Comparison of ENCODE assay signal across 22 cellular contexts in the genomic region with DNA sequence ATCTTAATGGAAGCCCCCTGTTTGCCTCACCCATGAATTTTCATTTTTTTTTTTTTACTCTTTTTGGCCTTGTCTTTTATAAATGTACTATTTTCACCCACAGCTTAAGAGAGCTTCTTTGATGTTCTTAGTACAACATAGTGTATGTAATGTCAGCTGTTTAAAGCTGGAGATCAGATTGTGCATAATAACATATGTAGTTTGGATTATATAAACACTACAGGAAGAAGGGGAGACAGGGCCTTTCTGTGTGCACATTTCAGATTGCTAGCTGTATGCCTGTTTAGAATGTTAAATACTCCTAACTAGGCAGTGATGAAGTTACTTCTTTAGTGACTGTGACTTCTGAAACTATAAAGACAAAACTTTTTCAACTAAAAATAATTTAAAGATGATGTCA. TPM values are rescaled to one million over a fixed set of nuclear protein-coding genes. Genes with fewer than 3 reads are reported as not detected.
A peak's percentile ranks its signal among the peaks of the same experiment; 100 is the strongest.
DNase-seq lines count a peak whose midpoint lies in the region; ATAC-seq, FAIRE-seq and TF ChIP-seq lines count a peak whose summit lies in the region.
"Had no signal": no experiment of that assay in that cellular context is flagged by ENCODE, and none has a peak within 500 bp of the region (broad histone marks: within the 10 kb centered on the region; RNA-seq: fewer than 3 reads in every experiment).

No MANE protein-coding gene starts in this region.

- no peak for TF ChIP-seq CTCF in IMR-90 (conservative IDR thresholded peaks at IDR 0.05; ENCODE audit: low read depth, low read length)
- no peak for TF ChIP-seq CTCF in keratinocyte (optimal IDR thresholded peaks at IDR 0.05 in 1 of 3, IDR thresholded peaks at IDR 0.05 in 1 of 3, conservative IDR thresholded peaks at IDR 0.05 in 1 of 3; ENCODE audit: extremely low read depth in 1 of 3, insufficient read depth in 2 of 3, low read length in 3 of 3)
- TF ChIP-seq CTCF in smooth muscle cell (IDR thresholded peaks at IDR 0.05; ENCODE audit: borderline replicate concordance, insufficient read depth, poor library complexity, severe bottlenecking): no peak
- TF ChIP-seq CTCF in RWPE1 (conservative IDR thresholded peaks at IDR 0.05; ENCODE audit: low read depth): no peak
- TF ChIP-seq CTCF in BE2C (IDR thresholded peaks at IDR 0.05; ENCODE audit: low read depth, low read length): no peak

- no peak overlapping the region for H4K5ac ChIP-seq in IMR-90 (ENCODE audit: low read depth, low read length)

- H3K56ac ChIP-seq in IMR-90 (ENCODE audit: extremely low read depth, insufficient read depth, low read length): no peak overlapping the region

- H3K4ac ChIP-seq in IMR-90 (ENCODE audit: low read depth, low read length): no peak overlapping the region

- H3K27me3 ChIP-seq in IMR-90 (ENCODE audit: control insufficient read depth, insufficient read depth, low read length) (no peaks in the 10 kb centered on the region), keratinocyte (ENCODE audit: control insufficient read depth, extremely low read depth, insufficient read depth, low read length) (no peaks in the 10 kb centered on the region), smooth muscle cell (ENCODE audit: low read depth) (no peaks in the 10 kb centered on the region), BE2C (no peaks in the 10 kb centered on the region)

- POLR2A ChIA-PET in IMR-90 (lab: Charles Lee; ENCODE audit: unreplicated experiment): interaction anchor here (0.7 kb wide), 1 partner anchor 99 kb away, joined by 5 read pairs; no protein-coding TSS in a partner anchor
- POLR2A ChIA-PET in RWPE1 (lab: Yijun Ruan, JAX; ENCODE audit: low non-redundant PET): no interaction called here

- H2AK9ac ChIP-seq in IMR-90 (replicated peaks; ENCODE audit: low read depth, low read length, poor library complexity): no peak overlapping the region

- H4K20me1 ChIP-seq in IMR-90 (ENCODE audit: insufficient read depth, low read length): peaks cover 17% of the 10 kb centered on the region
- H4K20me1 ChIP-seq in keratinocyte (ENCODE audit: control insufficient read depth, extremely low read depth, insufficient read depth, low read length): no peaks in the 10 kb centered on the region
- H4K20me1 ChIP-seq in smooth muscle cell (ENCODE audit: low read depth): peaks cover 16% of the 10 kb centered on the region

- H2BK5ac ChIP-seq in IMR-90 (ENCODE audit: low read depth, low read length, poor library complexity, severe bottlenecking): no peak overlapping the region

- H3F3A ChIP-seq in smooth muscle cell (ENCODE audit: low read depth): peaks cover 30% of the 10 kb centered on the region

- ATAC-seq in IMR-90 (ENCODE audit: low read depth): no peak
- ATAC-seq: effector memory CD8-positive, alpha-beta T cell had no signal

- H3K27ac ChIP-seq in IMR-90 (ENCODE audit: insufficient read depth, low read length) (no peak overlapping the region), SK-N-MC (peak overlapping the region; percentile 89), keratinocyte (ENCODE audit: control insufficient read depth, insufficient read depth, low read length) (no peak overlapping the region), smooth muscle cell (ENCODE audit: low read depth) (peak overlapping the region; percentile 76), RWPE1 (no peak overlapping the region)

- H2BK15ac ChIP-seq in IMR-90 (ENCODE audit: low read depth, low read length): no peak overlapping the region

- H4K91ac ChIP-seq in IMR-90 (ENCODE audit: insufficient read depth, low read depth, low read length): no peak overlapping the region

- dilution Hi-C loops in IMR-90 (cut with HindIII; ENCODE audit: low sequenced_read_pairs, unreplicated experiment) (no loop called here), keratinocyte (cut with MboI; ENCODE audit: extremely low pct_ligation_motif_present, low sequenced_read_pairs) (no loop called here)

- H2AK5ac ChIP-seq in IMR-90 (ENCODE audit: low read depth, low read length): no peak overlapping the region

- H4K8ac ChIP-seq in IMR-90 (ENCODE audit: low read depth in 2 of 2, low read length in 2 of 2): no peak overlapping the region

- H3K14ac ChIP-seq in IMR-90 (replicated peaks; ENCODE audit: low read depth, low read length): no peak overlapping the region

- no peak overlapping the region for H3K23ac ChIP-seq in IMR-90 (ENCODE audit: low read depth, low read length)

- H3K18ac ChIP-seq in IMR-90 (ENCODE audit: low read depth, low read length): no peak overlapping the region

- H3K36me3 ChIP-seq in IMR-90 (ENCODE audit: control insufficient read depth, insufficient read depth, low read length): no peaks in the 10 kb centered on the region
- H3K36me3 ChIP-seq in SK-N-MC (ENCODE audit: insufficient read depth, low read length): no peaks in the 10 kb centered on the region
- no peaks in the 10 kb centered on the region for H3K36me3 ChIP-seq in keratinocyte (ENCODE audit: control insufficient read depth in 2 of 2, extremely low read depth in 1 of 2, insufficient read depth in 2 of 2, low read length in 2 of 2)
- no peaks in the 10 kb centered on the region for H3K36me3 ChIP-seq in smooth muscle cell (ENCODE audit: low read depth)
- no peaks in the 10 kb centered on the region for H3K36me3 ChIP-seq in BE2C
- H3K36me3 ChIP-seq: esophagus squamous epithelium, thoracic aorta had no signal

- H3K4me3 ChIP-seq in IMR-90 (ENCODE audit: insufficient read depth, low read depth, low read length): no peak overlapping the region
- H3K4me3 ChIP-seq in SK-N-MC: peak overlapping the region; percentile 14; the same call in 1 of the 2 replicates
- no peak overlapping the region for H3K4me3 ChIP-seq in keratinocyte (ENCODE audit: control insufficient read depth in 2 of 3, extremely low read depth in 1 of 3, insufficient read depth in 2 of 3, low read depth in 1 of 3, low read length in 3 of 3)
- H3K4me3 ChIP-seq in smooth muscle cell: no peak overlapping the region
- H3K4me3 ChIP-seq in BE2C (ENCODE audit: low read depth, low read length): no peak overlapping the region
- H3K4me3 ChIP-seq: coronary artery, esophagus squamous epithelium, thoracic aorta had no signal

- BruUV-seq in IMR-90 (replicated peaks; lab: Mats Ljungman, UMichigan): no TSS peak

- no peak overlapping the region for H2BK120ac ChIP-seq in IMR-90 (ENCODE audit: low read depth, low read length)

- FAIRE-seq in keratinocyte (lab: Jason Lieb, UNC): no peak
- FAIRE-seq: bronchial epithelial cell had no signal

- H3K79me1 ChIP-seq in IMR-90 (ENCODE audit: low read depth in 1 of 2, low read length in 2 of 2): peaks cover 13 to 21% of the 10 kb centered on the region in 2 experiments

- no peak overlapping the region for H2AFZ ChIP-seq in IMR-90 (replicated peaks; ENCODE audit: low read length, poor library complexity)
- H2AFZ ChIP-seq in keratinocyte (ENCODE audit: control insufficient read depth, low read length): peak overlapping the region; percentile 19
- H2AFZ ChIP-seq in smooth muscle cell (ENCODE audit: low read depth): peak overlapping the region; percentile 10

- H3K9me3 ChIP-seq in IMR-90 (ENCODE audit: control insufficient read depth, insufficient read depth, low read length) (no peaks in the 10 kb centered on the region), SK-N-MC (ENCODE audit: low read depth, low read length) (no peaks in the 10 kb centered on the region), keratinocyte (ENCODE audit: control insufficient read depth, low read depth, low read length) (no peaks in the 10 kb centered on the region), smooth muscle cell (replicated peaks; ENCODE audit: low read depth) (no peaks in the 10 kb centered on the region), BE2C (no peaks in the 10 kb centered on the region)
- H3K9me3 ChIP-seq: esophagus squamous epithelium, thoracic aorta had no signal

- H3K4me2 ChIP-seq in IMR-90 (ENCODE audit: low read depth, low read length) (no peak overlapping the region), keratinocyte (ENCODE audit: control insufficient read depth, extremely low read depth, insufficient read depth, low read depth, low read length) (no peak overlapping the region), smooth muscle cell (peak overlapping the region; percentile 84)

- intact Hi-C loops in IMR-90 (cut with micrococcal nuclease): no loop called here

- TF ChIP-seq POLR2A in IMR-90 (IDR thresholded peaks at IDR 0.05; ENCODE audit: low read depth, low read length): no peak

- H3K9ac ChIP-seq in IMR-90 (ENCODE audit: low read depth, low read length) (no peak overlapping the region), SK-N-MC (ENCODE audit: insufficient read length) (peak overlapping the region; percentile 84), keratinocyte (ENCODE audit: control insufficient read depth, extremely low read depth, insufficient read depth, low read length) (no peak overlapping the region), smooth muscle cell (ENCODE audit: low read depth) (no peak overlapping the region)

- H3K4me1 ChIP-seq in IMR-90 (ENCODE audit: control insufficient read depth, insufficient read depth, low read length): peaks cover 6% of the 10 kb centered on the region
- peaks cover 17% of the 10 kb centered on the region for H3K4me1 ChIP-seq in keratinocyte (ENCODE audit: control insufficient read depth, extremely low read depth, insufficient read depth, low read length)
- H3K4me1 ChIP-seq in smooth muscle cell (ENCODE audit: low read depth): peaks cover 60% of the 10 kb centered on the region
- H3K4me1 ChIP-seq in BE2C: no peaks in the 10 kb centered on the region

- peak; percentile 50 for DNase-seq in IMR-90
- DNase-seq in SK-N-MC (ENCODE audit: low read depth, low spot score): no peak
- DNase-seq in keratinocyte (ENCODE audit: low read depth, low spot score): no peak
- no peak for DNase-seq in smooth muscle cell (lab: John Stamatoyannopoulos, UW; ENCODE audit: unreplicated experiment)
- no peak for DNase-seq in RWPE1 (ENCODE audit: low spot score)
- DNase-seq in BE2C: no peak
- no peak for DNase-seq in stimulated activated naive CD4-positive, alpha-beta T cell (lab: John Stamatoyannopoulos, UW)
- DNase-seq: activated CD4-positive, alpha-beta T cell treated with anti-CD3 and anti-CD28 coated beads for 4 hours; activated naive CD4-positive, alpha-beta T cell treated with anti-CD3 and anti-CD28 coated beads for 36 hours; activated T-cell treated with anti-CD3 and anti-CD28 coated beads, Interleukin-2, amount 50 U/mL, for 48 hours; amniotic stem cell; CD4-positive, CD25-positive, alpha-beta regulatory T cell; effector memory CD8-positive, alpha-beta T cell; esophagus squamous epithelium; H9; Karpas-422; NCI-H187 treated with DMSO at 0.1 percent for 48 hours; stimulated activated CD4-positive, alpha-beta T cell treated with anti-CD3 and anti-CD28 coated beads, Interleukin-4, amount 100 ng/mL, for 24 hours; stimulated activated naive CD4-positive, alpha-beta T cell treated with Interleukin-2 at 50 U/mL for 16 hours had no signal

- CTCF ChIA-PET in IMR-90 (lab: Yijun Ruan, JAX): interaction anchor here (0.7 to 0.8 kb wide), 3 partner anchors 63 to 534 kb away, joined by 3 to 4 read pairs (median 3); no protein-coding TSS in a partner anchor
- CTCF ChIA-PET in RWPE1 (lab: Yijun Ruan, JAX): interaction anchor here (0.6 kb wide), 1 partner anchor 391 kb away, joined by 3 read pairs; no protein-coding TSS in a partner anchor

- H2BK20ac ChIP-seq in IMR-90 (ENCODE audit: low read depth, low read length): no peak overlapping the region

- H3K79me2 ChIP-seq in keratinocyte (ENCODE audit: control insufficient read depth, insufficient read depth, low read length) (peaks cover 28% of the 10 kb centered on the region), smooth muscle cell (ENCODE audit: low read depth) (peaks cover 17% of the 10 kb centered on the region)

- TF ChIP-seq RAD21 in IMR-90 (IDR thresholded peaks at IDR 0.05; ENCODE audit: low read length): no peak

- in situ Hi-C loops in IMR-90 (cut with MboI; ENCODE audit: low sequenced_read_pairs): no loop called here

- H3K9me1 ChIP-seq in IMR-90 (ENCODE audit: insufficient read depth, low read length) (no peaks in the 10 kb centered on the region), keratinocyte (ENCODE audit: control insufficient read depth, extremely low read depth, insufficient read depth, low read length) (no peaks in the 10 kb centered on the region)

RNA-seq across cellular contexts. Expression of gene TANC1, which starts 2.1 kb away (rescaled TPM):
- 12.8 and 12.9 TPM in 2 replicates for total RNA-seq in IMR-90 (2012; rRNA removed)
- polyA plus RNA-seq in IMR-90 (2012; rRNA removed): 10.1 and 10.2 TPM in 2 replicates
- 3.6 and 5.0 TPM in 2 replicates for polyA plus RNA-seq in IMR-90 (2012; cell fraction: cytosol; rRNA removed)
- 27.3 and 53.0 TPM in 2 replicates for polyA plus RNA-seq in IMR-90 (2012; cell fraction: nucleus; rRNA removed; ENCODE audit: low replicate concordance)
- 30.6 to 33.5 TPM (median 32.1 TPM) in 3 replicates for polyA plus RNA-seq in keratinocyte
- 9.5 TPM for polyA plus RNA-seq in keratinocyte (2011; ENCODE audit: low read depth)
- polyA plus RNA-seq in keratinocyte (2011; cell fraction: cytosol; rRNA removed): 15.8 and 21.1 TPM in 2 replicates
- 68.8 and 75.6 TPM in 2 replicates for polyA plus RNA-seq in keratinocyte (2011; cell fraction: nucleus; rRNA removed)
- polyA plus RNA-seq in keratinocyte (2012; ENCODE audit: low replicate concordance): 17.3 and 21.0 TPM in 2 replicates
- 47.9 to 95.9 TPM (median 87.9 TPM) in 3 replicates for polyA minus RNA-seq in keratinocyte
- polyA minus RNA-seq in keratinocyte (2011; cell fraction: cytosol; rRNA and poly(A)+ RNA removed): 38.4 TPM
- 94.2 and 157 TPM in 2 replicates for polyA minus RNA-seq in keratinocyte (2011; cell fraction: nucleus; rRNA and poly(A)+ RNA removed)
- total RNA-seq in smooth muscle cell: 30.8 and 35.3 TPM in 2 replicates
- 9.1 and 17.0 TPM in 2 replicates for polyA plus RNA-seq in smooth muscle cell
- 11.5 TPM for polyA plus RNA-seq in BE2C (2012; ENCODE audit: insufficient read depth, insufficient read length, low read depth)

Comparison
In these comparisons a context has a peak if more than half of its experiments do, and no peak if none do; other contexts are left out.
1. H3K27ac ChIP-seq: peak in SK-N-MC (single experiment) and smooth muscle cell (single experiment); none in IMR-90 (single experiment), keratinocyte (single experiment) and RWPE1 (single experiment).